In genomic region chr1:203800001-203800400, GRCh38 we compare ENCODE assay signal across 17 cellular contexts. TPM values are rescaled to one million over a fixed set of nuclear protein-coding genes. Genes with fewer than 3 reads are reported as not detected.
DNase-seq lines count a peak whose midpoint lies in the region; ATAC-seq, FAIRE-seq and TF ChIP-seq lines count a peak whose summit lies in the region.
"Had no signal": no experiment of that assay in that cellular context is flagged by ENCODE, and none has a peak within 500 bp of the region (broad histone marks: within the 10 kb centered on the region; RNA-seq: fewer than 3 reads in every experiment).

No MANE protein-coding gene starts in this region.

- H3K9me3 ChIP-seq in astrocyte (ENCODE audit: insufficient read depth, low read depth, low read length) (no peaks in the 10 kb centered on the region), neural cell (ENCODE audit: low read length) (no peaks in the 10 kb centered on the region), suprapubic skin (no peaks in the 10 kb centered on the region), Caco-2 (no peaks in the 10 kb centered on the region)
- H3K9me3 ChIP-seq: left lung, vagina had no signal

- BruUV-seq in Caco-2 (replicated peaks; lab: Mats Ljungman, UMichigan) = no TSS peak

- H3K27ac ChIP-seq in astrocyte (ENCODE audit: low read depth, low read length) (no peak overlapping the region), neural cell (ENCODE audit: low read length) (no peak overlapping the region), suprapubic skin (no peak overlapping the region)
- H3K27ac ChIP-seq: left lung, vagina had no signal

- POLR2A ChIA-PET in Caco-2 (lab: Charles Lee) = no interaction called here

- H3K4me1 ChIP-seq in astrocyte (ENCODE audit: insufficient read depth, low read length) (peaks cover 24% of the 10 kb centered on the region), suprapubic skin (peaks cover 70% of the 10 kb centered on the region), Caco-2 (peaks cover 8% of the 10 kb centered on the region)

- H3K4me2 ChIP-seq in astrocyte (ENCODE audit: low read length) (peak overlapping the region; percentile 4), neural cell (ENCODE audit: low read length) (no peak overlapping the region)

- peaks cover 67% of the 10 kb centered on the region for H3K36me3 Mint-ChIP-seq in activated CD4-positive, alpha-beta T cell treated with anti-CD3 and anti-CD28 coated beads, Interleukin-2, amount 10 ng/mL, durations not matched to agents 24 days and 14 days (ENCODE audit: low read depth)
- H3K36me3 Mint-ChIP-seq in astrocyte (ENCODE audit: low read depth, unreplicated experiment) = peaks cover 16% of the 10 kb centered on the region
- H3K36me3 Mint-ChIP-seq in Caco-2 (ENCODE audit: insufficient read depth, unreplicated experiment) = peaks cover 81% of the 10 kb centered on the region

- CTCF ChIA-PET in Caco-2 (lab: Charles Lee) = no interaction called here

- H3K79me2 ChIP-seq in astrocyte (ENCODE audit: insufficient read depth, low read length) = peaks cover 90% of the 10 kb centered on the region
- H3K79me2 ChIP-seq in neural cell (replicated peaks; ENCODE audit: insufficient read depth, low read length) = peaks cover 59% of the 10 kb centered on the region

- TF ChIP-seq POLR2A in suprapubic skin (IDR thresholded peaks at IDR 0.05) = no peak

- ATAC-seq in GM21576 (IDR thresholded peaks at IDR 0.05; ENCODE audit: unreplicated experiment) = no peak
- ATAC-seq: left lung; right cardiac atrium; stimulated activated memory B cell treated with anti-CD40 and anti-IgM and Interleukin-4, amounts not matched to agents 10 μg/mL and 1 μg/mL and 100 μg/mL, for 72 hours had no signal

- no peak for DNase-seq in activated CD4-positive, alpha-beta T cell treated with anti-CD3 and anti-CD28 coated beads, Interleukin-2, amount 10 ng/mL, durations not matched to agents 24 days and 14 days
- DNase-seq in activated CD4-positive, alpha-beta T cell treated with anti-CD3 and anti-CD28 coated beads, Interleukin-2, amount 50 U/mL, for 1 hour = no peak
- DNase-seq in HUDEP-2 (lab: John Stamatoyannopoulos, UW; ENCODE audit: unreplicated experiment in 76 of 76) = peak in 42 of 76 experiments; percentile 3 to 66 (median 22)
- DNase-seq in astrocyte (ENCODE audit: low read depth) = no peak
- no peak for DNase-seq in suprapubic skin (ENCODE audit: low spot score in 2 of 2)
- no peak for DNase-seq in Caco-2
- DNase-seq: activated CD8-positive, alpha-beta memory T cell treated with anti-CD3 and anti-CD28 coated beads, Interleukin-2, amount 50 U/mL, for 4 hours; left lung; NCI-H1417; NCI-H2227 treated with DMSO at 0.1 percent for 48 hours; right cardiac atrium; stimulated activated CD4-positive, alpha-beta T cell treated with anti-CD3 and anti-CD28 coated beads, Interleukin-4, amount 100 ng/mL, for 4 hours had no signal

- H3F3A ChIP-seq in neural cell (ENCODE audit: insufficient read depth, low read length, poor library complexity, severe bottlenecking) = no peaks in the 10 kb centered on the region

- no peaks in the 10 kb centered on the region for H3K27me3 Mint-ChIP-seq in activated CD4-positive, alpha-beta T cell treated with anti-CD3 and anti-CD28 coated beads, Interleukin-2, amount 10 ng/mL, durations not matched to agents 24 days and 14 days
- H3K27me3 Mint-ChIP-seq in astrocyte (ENCODE audit: low read depth, unreplicated experiment) (no peaks in the 10 kb centered on the region), Caco-2 (ENCODE audit: insufficient read depth, unreplicated experiment) (no peaks in the 10 kb centered on the region)
- H3K27me3 Mint-ChIP-seq: stimulated activated memory B cell treated with anti-CD40 and anti-IgM and Interleukin-4, amounts not matched to agents 10 μg/mL and 1 μg/mL and 100 μg/mL, for 72 hours had no signal

- H2AFZ ChIP-seq in astrocyte (ENCODE audit: low read depth, low read length) (no peak overlapping the region), neural cell (ENCODE audit: low read depth, low read length) (no peak overlapping the region)

- TF ChIP-seq RAD21 in neural cell (conservative IDR thresholded peaks at IDR 0.05) = no peak

- H3K9me2 ChIP-seq in neural cell (ENCODE audit: insufficient read depth, low read length) = no peaks in the 10 kb centered on the region

- H4K20me1 ChIP-seq in astrocyte (ENCODE audit: insufficient read depth, low read length) = peaks cover 83% of the 10 kb centered on the region
- no peaks in the 10 kb centered on the region for H4K20me1 ChIP-seq in neural cell (ENCODE audit: insufficient read depth)

- H3K4me3 ChIP-seq in astrocyte (ENCODE audit: insufficient read depth, low read depth, low read length) (no peak overlapping the region), neural cell (ENCODE audit: low read length) (peak overlapping the region; percentile 9), suprapubic skin (no peak overlapping the region), Caco-2 (ENCODE audit: low read depth, low read length) (no peak overlapping the region)
- H3K4me3 ChIP-seq: left lung, vagina had no signal

- WGBS in suprapubic skin = 45% methylated on average over 3 of the region's 3 CpGs

- H3K9ac ChIP-seq in astrocyte (ENCODE audit: low read length) (no peak overlapping the region), neural cell (ENCODE audit: low read length) (no peak overlapping the region)

- no peaks in the 10 kb centered on the region for H3K9me3 Mint-ChIP-seq in activated CD4-positive, alpha-beta T cell treated with anti-CD3 and anti-CD28 coated beads, Interleukin-2, amount 10 ng/mL, durations not matched to agents 24 days and 14 days
- no peaks in the 10 kb centered on the region for H3K9me3 Mint-ChIP-seq in astrocyte (ENCODE audit: unreplicated experiment)
- no peaks in the 10 kb centered on the region for H3K9me3 Mint-ChIP-seq in Caco-2 (ENCODE audit: unreplicated experiment)
- H3K9me3 Mint-ChIP-seq: stimulated activated memory B cell treated with anti-CD40 and anti-IgM and Interleukin-4, amounts not matched to agents 10 μg/mL and 1 μg/mL and 100 μg/mL, for 72 hours had no signal

- intact Hi-C loops in activated CD4-positive, alpha-beta T cell treated with anti-CD3 and anti-CD28 coated beads, Interleukin-2, amount 10 ng/mL, durations not matched to agents 24 days and 14 days (cut with micrococcal nuclease) = no loop called here
- intact Hi-C loops in Caco-2 (cut with micrococcal nuclease; ENCODE audit: unreplicated experiment) = no loop called here

- H3K36me3 ChIP-seq in astrocyte (ENCODE audit: insufficient read depth, low read length) = peaks cover 25% of the 10 kb centered on the region
- H3K36me3 ChIP-seq in neural cell (ENCODE audit: insufficient read depth, low read length) = peaks cover 33% of the 10 kb centered on the region
- peaks cover 14% of the 10 kb centered on the region for H3K36me3 ChIP-seq in suprapubic skin
- H3K36me3 ChIP-seq in Caco-2 (ENCODE audit: control insufficient read depth, insufficient read depth, low read length) = peaks cover 4% of the 10 kb centered on the region

- H3K4me3 Mint-ChIP-seq in activated CD4-positive, alpha-beta T cell treated with anti-CD3 and anti-CD28 coated beads, Interleukin-2, amount 10 ng/mL, durations not matched to agents 24 days and 14 days = peak overlapping the region; percentile 15
- H3K4me3 Mint-ChIP-seq in astrocyte (ENCODE audit: unreplicated experiment) (peak overlapping the region; percentile 64), Caco-2 (ENCODE audit: unreplicated experiment) (no peak overlapping the region)
- H3K4me3 Mint-ChIP-seq: stimulated activated memory B cell treated with anti-CD40 and anti-IgM and Interleukin-4, amounts not matched to agents 10 μg/mL and 1 μg/mL and 100 μg/mL, for 72 hours had no signal

- no peak overlapping the region for H3K27ac Mint-ChIP-seq in activated CD4-positive, alpha-beta T cell treated with anti-CD3 and anti-CD28 coated beads, Interleukin-2, amount 10 ng/mL, durations not matched to agents 24 days and 14 days
- H3K27ac Mint-ChIP-seq in astrocyte (ENCODE audit: unreplicated experiment) (no peak overlapping the region), Caco-2 (ENCODE audit: unreplicated experiment) (no peak overlapping the region)
- H3K27ac Mint-ChIP-seq: stimulated activated memory B cell treated with anti-CD40 and anti-IgM and Interleukin-4, amounts not matched to agents 10 μg/mL and 1 μg/mL and 100 μg/mL, for 72 hours had no signal

- no peak for TF ChIP-seq CTCF in astrocyte (IDR thresholded peaks at IDR 0.05; ENCODE audit: insufficient read depth, low read depth, low read length)
- TF ChIP-seq CTCF in neural cell (IDR thresholded peaks at IDR 0.05; ENCODE audit: poor library complexity, severe bottlenecking) = no peak
- TF ChIP-seq CTCF in suprapubic skin (IDR thresholded peaks at IDR 0.05) = no peak
- no peak for TF ChIP-seq CTCF in Caco-2 (IDR thresholded peaks at IDR 0.05; ENCODE audit: insufficient read depth in 1 of 2, low read depth in 1 of 2, low read length in 1 of 2, severe bottlenecking in 1 of 2, unreplicated experiment in 1 of 2)

- TF ChIP-seq EP300 in neural cell (conservative IDR thresholded peaks at IDR 0.05; ENCODE audit: poor library complexity, severe bottlenecking) = no peak
- no peak for TF ChIP-seq EP300 in suprapubic skin (IDR thresholded peaks at IDR 0.05)

- H3K4me1 Mint-ChIP-seq in activated CD4-positive, alpha-beta T cell treated with anti-CD3 and anti-CD28 coated beads, Interleukin-2, amount 10 ng/mL, durations not matched to agents 24 days and 14 days = peaks cover 48% of the 10 kb centered on the region
- H3K4me1 Mint-ChIP-seq in astrocyte (ENCODE audit: low read depth, unreplicated experiment) (peaks cover 33% of the 10 kb centered on the region), Caco-2 (ENCODE audit: low read depth, unreplicated experiment) (no peaks in the 10 kb centered on the region)

- H3K27me3 ChIP-seq in astrocyte (ENCODE audit: insufficient read depth, low read length) (no peaks in the 10 kb centered on the region), neural cell (ENCODE audit: insufficient read depth, low read depth, low read length) (no peaks in the 10 kb centered on the region), suprapubic skin (no peaks in the 10 kb centered on the region), Caco-2 (replicated peaks; ENCODE audit: control insufficient read depth, insufficient read depth, low read length) (no peaks in the 10 kb centered on the region)
- H3K27me3 ChIP-seq: left lung, vagina had no signal

- FAIRE-seq in astrocyte (lab: Jason Lieb, UNC) = no peak
- FAIRE-seq: A204.1 had no signal

RNA-seq across cellular contexts. Expression of gene ZBED6, which starts 4.6 kb away (rescaled TPM):
- 19.1 and 21.1 TPM in 2 replicates for total RNA-seq in activated CD4-positive, alpha-beta T cell treated with anti-CD3 and anti-CD28 coated beads, Interleukin-2, amount 10 ng/mL, durations not matched to agents 24 days and 14 days
- total RNA-seq in astrocyte (34.1 and 36.2 TPM in 2 replicates), suprapubic skin (10 to 100 TPM; 19.2 to 76.7 (median 30.3) TPM), Caco-2 (2022) (19.9 and 20.5 TPM in 2 replicates)
- polyA plus RNA-seq in neural cell = 5.1 and 6.4 TPM in 2 replicates
- 18.3 and 20.8 TPM in 2 replicates for polyA minus RNA-seq in neural cell

RNA-seq across cellular contexts. Expression of gene ZC3H11A, which starts 4.6 kb away (rescaled TPM):
- total RNA-seq in activated CD4-positive, alpha-beta T cell treated with anti-CD3 and anti-CD28 coated beads, Interleukin-2, amount 10 ng/mL, durations not matched to agents 24 days and 14 days = 82.1 and 83.9 TPM in 2 replicates
- total RNA-seq in astrocyte = 87.4 and 87.6 TPM in 2 replicates
- 186 and 210 TPM in 2 replicates for polyA plus RNA-seq in neural cell
- polyA minus RNA-seq in neural cell = 135 and 151 TPM in 2 replicates
- total RNA-seq in suprapubic skin = 100 to 1,000 TPM in 3 of 4 donors, 10 to 100 TPM in 1; 99.8 to 153 (median 110) TPM
- total RNA-seq in Caco-2 (2022) = 66.7 and 71.1 TPM in 2 replicates

RNA-seq across cellular contexts. Expression of gene LAX1, which starts 35.0 kb away (rescaled TPM):
- 13.4 and 15.1 TPM in 2 replicates for total RNA-seq in activated CD4-positive, alpha-beta T cell treated with anti-CD3 and anti-CD28 coated beads, Interleukin-2, amount 10 ng/mL, durations not matched to agents 24 days and 14 days
- total RNA-seq in astrocyte (not detected in 2 replicates), suprapubic skin (under 1 TPM in 3 of 4 donors, not detected in 1; 0.25 to 0.97 (median 0.45) TPM), Caco-2 (2022) (not detected in 2 replicates)
- polyA plus RNA-seq in neural cell = not detected in 2 replicates
- not detected in 2 replicates for polyA minus RNA-seq in neural cell

Comparison
In these comparisons a context has a peak if more than half of its experiments do, and no peak if none do; other contexts are left out.
1. DNase-seq: peak in HUDEP-2 (42 of 76); none in activated CD4-positive, alpha-beta T cell treated with anti-CD3 and anti-CD28 coated beads, Interleukin-2, amount 10 ng/mL, durations not matched to agents 24 days and 14 days (single experiment), activated CD4-positive, alpha-beta T cell treated with anti-CD3 and anti-CD28 coated beads, Interleukin-2, amount 50 U/mL, for 1 hour (single experiment), astrocyte (single experiment), suprapubic skin (0 of 2) and Caco-2 (0 of 2).